Comparison of ENCODE assay signal across 29 cellular contexts in the genomic region with DNA sequence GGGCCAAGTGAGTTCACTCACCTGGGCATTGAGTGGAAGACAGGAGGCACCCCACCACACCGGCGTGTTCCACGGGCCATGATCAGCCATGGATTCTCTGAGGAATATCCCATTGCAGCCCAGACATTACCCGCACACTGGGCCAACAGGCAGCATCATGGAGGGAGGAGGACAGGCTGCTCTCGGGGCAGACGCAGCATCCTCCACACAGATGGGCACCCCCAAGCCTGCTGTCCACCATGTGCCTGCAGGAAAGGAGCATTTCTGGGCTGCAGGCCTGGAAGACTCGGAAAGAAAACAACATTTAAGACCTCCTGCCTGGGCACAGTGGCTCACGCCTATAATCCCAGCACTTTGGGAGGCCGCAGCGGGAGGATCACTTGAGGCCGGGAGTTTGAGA.
"Had no signal": no experiment of that assay in that cellular context is flagged by ENCODE, and none has a peak within 500 bp of the region (broad histone marks: within the 10 kb centered on the region; RNA-seq: fewer than 3 reads in every experiment).

No MANE protein-coding gene starts in this region.

- ATAC-seq: esophagus mucosa; gastrocnemius medialis; heart left ventricle; left cardiac atrium; left lung; naive thymus-derived CD4-positive, alpha-beta T cell; psoas muscle; right cardiac atrium; stimulated activated memory B cell treated with anti-CD40 and anti-IgM and Interleukin-4, amounts not matched to agents 10 μg/mL and 1 μg/mL and 100 μg/mL, for 72 hours; stimulated activated naive CD8-positive, alpha-beta T cell treated with anti-CD3 and anti-CD28 coated beads, Interleukin-15, amount 100 ng/mL, for 72 hours; upper lobe of right lung had no signal

- H3K79me2 ChIP-seq: hepatocyte had no signal

- H3K27me3 Mint-ChIP-seq: naive thymus-derived CD4-positive, alpha-beta T cell; stimulated activated memory B cell treated with anti-CD40 and anti-IgM and Interleukin-4, amounts not matched to agents 10 μg/mL and 1 μg/mL and 100 μg/mL, for 72 hours; stimulated activated naive CD8-positive, alpha-beta T cell treated with anti-CD3 and anti-CD28 coated beads, Interleukin-15, amount 100 ng/mL, for 72 hours had no signal

- H3K27ac ChIP-seq: epithelial cell of prostate, gastrocnemius medialis, hepatocyte, left lung, neural progenitor cell, psoas muscle, sigmoid colon, suprapubic skin, transverse colon, upper lobe of right lung, vagina had no signal

- H3K36me3 ChIP-seq: gastrocnemius medialis, neural progenitor cell, transverse colon had no signal

- H3K4me2 ChIP-seq: hepatocyte, neural progenitor cell had no signal

- H3K4me1 Mint-ChIP-seq: neural progenitor cell; stimulated activated naive CD8-positive, alpha-beta T cell treated with anti-CD3 and anti-CD28 coated beads, Interleukin-15, amount 100 ng/mL, for 72 hours had no signal

- H3K4me3 Mint-ChIP-seq: naive thymus-derived CD4-positive, alpha-beta T cell; nephron; neural progenitor cell; stimulated activated memory B cell treated with anti-CD40 and anti-IgM and Interleukin-4, amounts not matched to agents 10 μg/mL and 1 μg/mL and 100 μg/mL, for 72 hours; stimulated activated naive CD8-positive, alpha-beta T cell treated with anti-CD3 and anti-CD28 coated beads, Interleukin-15, amount 100 ng/mL, for 72 hours had no signal

- H3K9me3 Mint-ChIP-seq: naive thymus-derived CD4-positive, alpha-beta T cell; nephron; neural progenitor cell; stimulated activated memory B cell treated with anti-CD40 and anti-IgM and Interleukin-4, amounts not matched to agents 10 μg/mL and 1 μg/mL and 100 μg/mL, for 72 hours; stimulated activated naive CD8-positive, alpha-beta T cell treated with anti-CD3 and anti-CD28 coated beads, Interleukin-15, amount 100 ng/mL, for 72 hours had no signal

- H3K9me3 ChIP-seq: gastrocnemius medialis, heart left ventricle, left lung, psoas muscle, sigmoid colon, suprapubic skin, transverse colon, upper lobe of right lung, vagina had no signal

- H3K4me3 ChIP-seq: dorsolateral prefrontal cortex, gastrocnemius medialis, heart left ventricle, hepatocyte, left lung, neural progenitor cell, psoas muscle, sigmoid colon, suprapubic skin, transverse colon, upper lobe of right lung, vagina had no signal

- DNase-seq: effector CD4-positive, alpha-beta T cell; foreskin fibroblast; gastrocnemius medialis; heart left ventricle; left cardiac atrium; left lung; mammary epithelial cell; mesendoderm; midbrain; naive thymus-derived CD4-positive, alpha-beta T cell; nucleus accumbens; posterior cingulate gyrus; psoas muscle; right cardiac atrium; sigmoid colon; stimulated activated CD4-positive, alpha-beta T cell treated with anti-CD3 and anti-CD28 coated beads, Interleukin-2, amount 100 ng/mL, for 24 hours; stimulated activated CD4-positive, alpha-beta T cell treated with anti-CD3 and anti-CD28 coated beads, Interleukin-4, amount 100 ng/mL, for 24 hours; stimulated activated naive CD8-positive, alpha-beta T cell treated with anti-CD3 and anti-CD28 coated beads, Interleukin-15, amount 100 ng/mL, for 72 hours; transverse colon; upper lobe of right lung had no signal

- H3K9ac ChIP-seq: neural progenitor cell had no signal

- H3K27me3 ChIP-seq: dorsolateral prefrontal cortex, gastrocnemius medialis, heart left ventricle, hepatocyte, left lung, neural progenitor cell, sigmoid colon, suprapubic skin, transverse colon, upper lobe of right lung, vagina had no signal

- H2AFZ ChIP-seq: hepatocyte, neural progenitor cell had no signal

- H3K4me1 ChIP-seq: left lung, neural progenitor cell, sigmoid colon, suprapubic skin, transverse colon, upper lobe of right lung, vagina had no signal

- H3K27ac Mint-ChIP-seq: neural progenitor cell; stimulated activated memory B cell treated with anti-CD40 and anti-IgM and Interleukin-4, amounts not matched to agents 10 μg/mL and 1 μg/mL and 100 μg/mL, for 72 hours had no signal
